ENCODE assay signal across 11 cellular contexts in genomic region chr6:25660512-25660911, GRCh38. TPM values are rescaled to one million over a fixed set of nuclear protein-coding genes. Genes with fewer than 3 reads are reported as not detected.
DNase-seq lines count a peak whose midpoint lies in the region; ATAC-seq and TF ChIP-seq lines count a peak whose summit lies in the region.
"Had no signal": no experiment of that assay in that cellular context is flagged by ENCODE, and none has a peak within 500 bp of the region (broad histone marks: within the 10 kb centered on the region; RNA-seq: fewer than 3 reads in every experiment).

No MANE protein-coding gene starts in this region.

- no peak overlapping the region for H3K4me2 ChIP-seq in smooth muscle cell

- H3K27me3 Mint-ChIP-seq in natural killer cell treated with Interleukin-12 subunit alpha and Interleukin-12 subunit beta and Interleukin-15 and Interleukin-18, amount 100 ng/mL, for 72 hours: peaks cover 19 to 24% of the 10 kb centered on the region in 2 donors
- H3K27me3 Mint-ChIP-seq in natural killer cell (ENCODE audit: low read depth in 2 of 2): peaks cover 8 to 52% of the 10 kb centered on the region in 2 donors
- H3K27me3 Mint-ChIP-seq in activated CD4-positive, alpha-beta T cell treated with anti-CD3 and anti-CD28 coated beads, Interleukin-2, amount 10 ng/mL, durations not matched to agents 7 days and 5 days: peaks cover 32% of the 10 kb centered on the region

- no peaks in the 10 kb centered on the region for H3K9me3 ChIP-seq in smooth muscle cell (replicated peaks; ENCODE audit: low read depth)
- H3K9me3 ChIP-seq: psoas muscle had no signal

- H3K9ac ChIP-seq in smooth muscle cell (ENCODE audit: low read depth): no peak overlapping the region

- intact Hi-C loops in natural killer cell (cut with micrococcal nuclease): no loop called here

- H3K4me3 Mint-ChIP-seq in natural killer cell treated with Interleukin-12 subunit alpha and Interleukin-12 subunit beta and Interleukin-15 and Interleukin-18, amount 100 ng/mL, for 72 hours: no peak overlapping the region
- H3K4me3 Mint-ChIP-seq in natural killer cell: no peak overlapping the region
- no peak overlapping the region for H3K4me3 Mint-ChIP-seq in activated CD4-positive, alpha-beta T cell treated with anti-CD3 and anti-CD28 coated beads, Interleukin-2, amount 10 ng/mL, durations not matched to agents 7 days and 5 days
- H3K4me3 Mint-ChIP-seq: type B pancreatic cell had no signal

- H3K27me3 ChIP-seq in smooth muscle cell (ENCODE audit: low read depth): no peaks in the 10 kb centered on the region

- H3K27ac Mint-ChIP-seq in natural killer cell treated with Interleukin-12 subunit alpha and Interleukin-12 subunit beta and Interleukin-15 and Interleukin-18, amount 100 ng/mL, for 72 hours: no peak overlapping the region
- no peak overlapping the region for H3K27ac Mint-ChIP-seq in natural killer cell
- H3K27ac Mint-ChIP-seq in activated CD4-positive, alpha-beta T cell treated with anti-CD3 and anti-CD28 coated beads, Interleukin-2, amount 10 ng/mL, durations not matched to agents 7 days and 5 days: no peak overlapping the region
- H3K27ac Mint-ChIP-seq: type B pancreatic cell had no signal

- no peaks in the 10 kb centered on the region for H3K4me1 Mint-ChIP-seq in natural killer cell treated with Interleukin-12 subunit alpha and Interleukin-12 subunit beta and Interleukin-15 and Interleukin-18, amount 100 ng/mL, for 72 hours (ENCODE audit: low read depth in 2 of 2)
- no peaks in the 10 kb centered on the region for H3K4me1 Mint-ChIP-seq in natural killer cell
- H3K4me1 Mint-ChIP-seq in activated CD4-positive, alpha-beta T cell treated with anti-CD3 and anti-CD28 coated beads, Interleukin-2, amount 10 ng/mL, durations not matched to agents 7 days and 5 days: no peaks in the 10 kb centered on the region

- TF ChIP-seq CTCF in natural killer cell (IDR thresholded peaks at IDR 0.05): no peak
- TF ChIP-seq CTCF in smooth muscle cell (IDR thresholded peaks at IDR 0.05; ENCODE audit: borderline replicate concordance, insufficient read depth, poor library complexity, severe bottlenecking): no peak

- H3K27ac ChIP-seq in smooth muscle cell (ENCODE audit: low read depth): no peak overlapping the region
- H3K27ac ChIP-seq: psoas muscle had no signal

- no peaks in the 10 kb centered on the region for H3K9me3 Mint-ChIP-seq in natural killer cell treated with Interleukin-12 subunit alpha and Interleukin-12 subunit beta and Interleukin-15 and Interleukin-18, amount 100 ng/mL, for 72 hours
- no peaks in the 10 kb centered on the region for H3K9me3 Mint-ChIP-seq in natural killer cell
- H3K9me3 Mint-ChIP-seq in activated CD4-positive, alpha-beta T cell treated with anti-CD3 and anti-CD28 coated beads, Interleukin-2, amount 10 ng/mL, durations not matched to agents 7 days and 5 days: no peaks in the 10 kb centered on the region
- H3K9me3 Mint-ChIP-seq: type B pancreatic cell had no signal

- H4K20me1 ChIP-seq in smooth muscle cell (ENCODE audit: low read depth): no peaks in the 10 kb centered on the region

- CTCF ChIA-PET in activated CD4-positive, alpha-beta T cell treated with anti-CD3 and anti-CD28 coated beads, Interleukin-2, amount 10 ng/mL, durations not matched to agents 7 days and 5 days (lab: Charles Lee): no interaction called here

- no peaks in the 10 kb centered on the region for H3F3A ChIP-seq in smooth muscle cell (ENCODE audit: low read depth)

- H3K4me1 ChIP-seq in smooth muscle cell (ENCODE audit: low read depth): no peaks in the 10 kb centered on the region
- H3K4me1 ChIP-seq: psoas muscle had no signal

- ATAC-seq in natural killer cell treated with Interleukin-12 subunit alpha and Interleukin-12 subunit beta and Interleukin-15 and Interleukin-18, amount 100 ng/mL, for 72 hours: peak; percentile 53 to 59
- ATAC-seq in natural killer cell (no peak), HG02571 (IDR thresholded peaks at IDR 0.05; ENCODE audit: unreplicated experiment) (no peak), HG03460 (IDR thresholded peaks at IDR 0.05; ENCODE audit: unreplicated experiment) (no peak)
- ATAC-seq: psoas muscle had no signal

- POLR2A ChIA-PET in activated CD4-positive, alpha-beta T cell treated with anti-CD3 and anti-CD28 coated beads, Interleukin-2, amount 10 ng/mL, durations not matched to agents 7 days and 5 days (lab: Charles Lee): no interaction called here

- H3K4me3 ChIP-seq in smooth muscle cell: no peak overlapping the region
- H3K4me3 ChIP-seq: psoas muscle had no signal

- no peaks in the 10 kb centered on the region for H3K36me3 ChIP-seq in smooth muscle cell (ENCODE audit: low read depth)

- no peaks in the 10 kb centered on the region for H3K79me2 ChIP-seq in smooth muscle cell (ENCODE audit: low read depth)

- no peak overlapping the region for H2AFZ ChIP-seq in smooth muscle cell (ENCODE audit: low read depth)

- DNase-seq in natural killer cell treated with Interleukin-12 subunit alpha and Interleukin-12 subunit beta and Interleukin-15 and Interleukin-18, amount 100 ng/mL, for 72 hours (ENCODE audit: low spot score): no peak
- no peak for DNase-seq in natural killer cell
- peak; percentile 83 for DNase-seq in RPMI7951 (ENCODE audit: low read depth)
- DNase-seq in fibroblast of the conjunctiva (ENCODE audit: low read depth): peak; percentile 22
- DNase-seq in smooth muscle cell (lab: John Stamatoyannopoulos, UW; ENCODE audit: unreplicated experiment): no peak
- DNase-seq in activated CD4-positive, alpha-beta T cell treated with anti-CD3 and anti-CD28 coated beads, Interleukin-2, amount 10 ng/mL, durations not matched to agents 7 days and 5 days: no peak
- DNase-seq: head of caudate nucleus, psoas muscle had no signal

- H3K36me3 Mint-ChIP-seq in natural killer cell treated with Interleukin-12 subunit alpha and Interleukin-12 subunit beta and Interleukin-15 and Interleukin-18, amount 100 ng/mL, for 72 hours: no peaks in the 10 kb centered on the region
- no peaks in the 10 kb centered on the region for H3K36me3 Mint-ChIP-seq in natural killer cell
- no peaks in the 10 kb centered on the region for H3K36me3 Mint-ChIP-seq in activated CD4-positive, alpha-beta T cell treated with anti-CD3 and anti-CD28 coated beads, Interleukin-2, amount 10 ng/mL, durations not matched to agents 7 days and 5 days (ENCODE audit: low read depth)
- H3K36me3 Mint-ChIP-seq: type B pancreatic cell had no signal

RNA-seq across cellular contexts. Expression of gene SCGN, which starts 8.5 kb away (rescaled TPM):
- total RNA-seq in natural killer cell treated with Interleukin-12 subunit alpha and Interleukin-12 subunit beta and Interleukin-15 and Interleukin-18, amount 100 ng/mL, for 72 hours: not detected
- total RNA-seq in natural killer cell: not detected
- total RNA-seq in RPMI7951 (2014; rRNA removed; shearing (Covaris generic)): not detected in 2 replicates
- total RNA-seq in smooth muscle cell: not detected in 2 replicates
- not detected in 2 replicates for polyA plus RNA-seq in smooth muscle cell
- total RNA-seq in activated CD4-positive, alpha-beta T cell treated with anti-CD3 and anti-CD28 coated beads, Interleukin-2, amount 10 ng/mL, durations not matched to agents 7 days and 5 days: not detected
- total RNA-seq: psoas muscle had no signal
- polyA plus RNA-seq: psoas muscle had no signal

Comparison
In these comparisons a context has a peak if more than half of its experiments do, and no peak if none do; other contexts are left out.
1. ATAC-seq: peak in natural killer cell treated with Interleukin-12 subunit alpha and Interleukin-12 subunit beta and Interleukin-15 and Interleukin-18, amount 100 ng/mL, for 72 hours (2 of 2); none in natural killer cell (0 of 3), HG02571 (single experiment) and HG03460 (single experiment).
2. DNase-seq: peak in RPMI7951 (single experiment) and fibroblast of the conjunctiva (single experiment); none in natural killer cell treated with Interleukin-12 subunit alpha and Interleukin-12 subunit beta and Interleukin-15 and Interleukin-18, amount 100 ng/mL, for 72 hours (single experiment), natural killer cell (single experiment), smooth muscle cell (single experiment) and activated CD4-positive, alpha-beta T cell treated with anti-CD3 and anti-CD28 coated beads, Interleukin-2, amount 10 ng/mL, durations not matched to agents 7 days and 5 days (single experiment).